ENCODE assay signal across 26 cellular contexts in the genomic region with DNA sequence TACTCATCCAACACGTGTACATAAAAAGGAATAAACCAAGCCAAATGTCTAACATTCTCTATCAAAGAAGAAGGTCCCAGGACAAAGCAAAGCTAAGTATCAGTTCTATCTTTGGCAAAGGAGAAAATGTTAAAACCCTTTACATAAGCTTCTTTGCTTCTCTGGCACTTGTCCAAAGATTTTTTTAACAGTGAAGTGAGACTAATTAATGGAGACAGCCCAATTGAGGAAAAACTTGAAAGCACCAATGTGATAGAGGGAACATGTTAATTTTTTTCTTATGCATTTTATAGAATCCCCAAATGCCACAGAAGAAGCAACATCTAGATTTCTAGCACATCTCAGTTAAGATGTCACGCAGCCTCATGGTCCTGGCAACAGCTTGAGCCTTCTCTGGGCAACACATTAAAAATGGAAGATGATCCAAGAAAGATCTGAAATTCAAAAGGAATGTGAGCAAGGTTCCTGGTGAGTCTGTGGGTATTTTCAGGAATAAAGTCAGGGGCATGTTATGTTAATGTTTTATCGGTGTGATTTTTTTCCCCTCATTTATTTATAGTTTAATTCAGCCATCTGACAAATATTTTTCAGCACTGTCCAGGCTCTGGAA. TPM values are rescaled to one million over a fixed set of nuclear protein-coding genes. Genes with fewer than 3 reads are reported as not detected.
DNase-seq lines count a peak whose midpoint lies in the region; ATAC-seq, FAIRE-seq and TF ChIP-seq lines count a peak whose summit lies in the region.
"Had no signal": no experiment of that assay in that cellular context is flagged by ENCODE, and none has a peak within 500 bp of the region (broad histone marks: within the 10 kb centered on the region; RNA-seq: fewer than 3 reads in every experiment).

No MANE protein-coding gene starts in this region.

- FAIRE-seq in D721Med (lab: Jason Lieb, UNC), result no peak

- no peak for TF ChIP-seq EP300 in esophagus muscularis mucosa (IDR thresholded peaks at IDR 0.05)

- H3K4me3 ChIP-seq in esophagus muscularis mucosa (no peak overlapping the region), rectal smooth muscle tissue (ENCODE audit: low read length) (no peak overlapping the region)
- H3K4me3 ChIP-seq: thyroid gland had no signal

- TF ChIP-seq CTCF in CD14-positive monocyte (IDR thresholded peaks at IDR 0.05) (no peak), esophagus muscularis mucosa (IDR thresholded peaks at IDR 0.05) (no peak), D721Med (IDR thresholded peaks at IDR 0.05; ENCODE audit: insufficient read depth, missing control alignments) (no peak)

- H3K9ac ChIP-seq in rectal smooth muscle tissue (ENCODE audit: low read length), result no peak overlapping the region
- H3K9ac ChIP-seq: parathyroid adenoma had no signal

- CTCF ChIA-PET in activated CD8-positive, alpha-beta memory T cell treated with anti-CD3 and anti-CD28 coated beads, Interleukin-2, amount 10 ng/mL, durations not matched to agents 7 days and 5 days (lab: Charles Lee), result interaction anchor here (2.6 kb wide), 1 partner anchor 35 kb away, joined by 7 read pairs; no protein-coding TSS in a partner anchor

- H3K9me3 ChIP-seq in esophagus muscularis mucosa, result no peaks in the 10 kb centered on the region
- H3K9me3 ChIP-seq: thyroid gland had no signal

- no peak overlapping the region for H3K4me3 Mint-ChIP-seq in CD14-positive monocyte
- H3K4me3 Mint-ChIP-seq in activated CD8-positive, alpha-beta memory T cell treated with anti-CD3 and anti-CD28 coated beads, Interleukin-2, amount 10 ng/mL, durations not matched to agents 7 days and 5 days, result no peak overlapping the region
- H3K4me3 Mint-ChIP-seq: activated naive CD8-positive, alpha-beta T cell treated with anti-CD3 and anti-CD28 coated beads, Interleukin-2, amount 50 U/mL, for 24 hours; CD8-positive, alpha-beta memory T cell; natural killer cell; stimulated activated memory B cell treated with anti-CD40 and anti-IgM and Interleukin-4, amounts not matched to agents 10 μg/mL and 1 μg/mL and 100 μg/mL, for 72 hours had no signal

- H3K9me3 Mint-ChIP-seq in CD14-positive monocyte, result peaks cover 0 to 4% (median 0%) of the 10 kb centered on the region in 7 donors
- H3K9me3 Mint-ChIP-seq in activated CD8-positive, alpha-beta memory T cell treated with anti-CD3 and anti-CD28 coated beads, Interleukin-2, amount 10 ng/mL, durations not matched to agents 7 days and 5 days (ENCODE audit: low read depth), result no peaks in the 10 kb centered on the region
- H3K9me3 Mint-ChIP-seq: activated naive CD8-positive, alpha-beta T cell treated with anti-CD3 and anti-CD28 coated beads, Interleukin-2, amount 50 U/mL, for 24 hours; CD8-positive, alpha-beta memory T cell; natural killer cell; stimulated activated memory B cell treated with anti-CD40 and anti-IgM and Interleukin-4, amounts not matched to agents 10 μg/mL and 1 μg/mL and 100 μg/mL, for 72 hours had no signal

- ATAC-seq in activated CD8-positive, alpha-beta memory T cell treated with anti-CD3 and anti-CD28 coated beads, Interleukin-2, amount 10 ng/mL, durations not matched to agents 7 days and 5 days, result no peak
- ATAC-seq: activated naive CD8-positive, alpha-beta T cell treated with anti-CD3 and anti-CD28 coated beads, Interleukin-2, amount 50 U/mL, for 24 hours; natural killer cell; stimulated activated memory B cell treated with anti-CD40 and anti-IgM and Interleukin-4, amounts not matched to agents 10 μg/mL and 1 μg/mL and 100 μg/mL, for 72 hours had no signal

- intact Hi-C loops in CD14-positive monocyte (cut with micrococcal nuclease), result no loop called here
- intact Hi-C loops in esophagus muscularis mucosa (cut with DNase I), result no loop called here

- H3K4me1 Mint-ChIP-seq in CD14-positive monocyte, result peaks cover 54% of the 10 kb centered on the region
- peaks cover 37% of the 10 kb centered on the region for H3K4me1 Mint-ChIP-seq in activated CD8-positive, alpha-beta memory T cell treated with anti-CD3 and anti-CD28 coated beads, Interleukin-2, amount 10 ng/mL, durations not matched to agents 7 days and 5 days

- H3K27me3 ChIP-seq in esophagus muscularis mucosa, result no peaks in the 10 kb centered on the region
- H3K27me3 ChIP-seq in rectal smooth muscle tissue (ENCODE audit: control insufficient read depth, insufficient read depth, low read length), result no peaks in the 10 kb centered on the region
- H3K27me3 ChIP-seq: thyroid gland had no signal

- no peak for TF ChIP-seq POLR2A in esophagus muscularis mucosa (IDR thresholded peaks at IDR 0.05; ENCODE audit: low read depth)

- WGBS in esophagus muscularis mucosa, result 38% methylated on average over 3 of the region's 3 CpGs

- H3K36me3 Mint-ChIP-seq in CD14-positive monocyte, result peaks cover 23 to 49% of the 10 kb centered on the region in 2 donors
- H3K36me3 Mint-ChIP-seq in activated CD8-positive, alpha-beta memory T cell treated with anti-CD3 and anti-CD28 coated beads, Interleukin-2, amount 10 ng/mL, durations not matched to agents 7 days and 5 days, result peaks cover 18% of the 10 kb centered on the region
- H3K36me3 Mint-ChIP-seq: natural killer cell had no signal

- no peaks in the 10 kb centered on the region for H3K36me3 ChIP-seq in esophagus muscularis mucosa
- no peaks in the 10 kb centered on the region for H3K36me3 ChIP-seq in rectal smooth muscle tissue (ENCODE audit: control insufficient read depth, insufficient read depth, low read length)
- H3K36me3 ChIP-seq: thyroid gland had no signal

- H3K27ac ChIP-seq in esophagus muscularis mucosa (replicated peaks in 1 of 4), result peak overlapping the region; percentile 68 to 83 (median 76)
- H3K27ac ChIP-seq in rectal smooth muscle tissue (ENCODE audit: low read depth, low read length), result peak overlapping the region; percentile 73
- H3K27ac ChIP-seq: parathyroid adenoma, thyroid gland had no signal

- peak overlapping the region in 4 of 7 donors; percentile 33 to 81 (median 48) for H3K27ac Mint-ChIP-seq in CD14-positive monocyte
- no peak overlapping the region for H3K27ac Mint-ChIP-seq in activated CD8-positive, alpha-beta memory T cell treated with anti-CD3 and anti-CD28 coated beads, Interleukin-2, amount 10 ng/mL, durations not matched to agents 7 days and 5 days
- H3K27ac Mint-ChIP-seq: activated naive CD8-positive, alpha-beta T cell treated with anti-CD3 and anti-CD28 coated beads, Interleukin-2, amount 50 U/mL, for 24 hours; stimulated activated memory B cell treated with anti-CD40 and anti-IgM and Interleukin-4, amounts not matched to agents 10 μg/mL and 1 μg/mL and 100 μg/mL, for 72 hours had no signal

- DNase-seq in CD14-positive monocyte (ENCODE audit: low spot score), result no peak
- peak; percentile 22 for DNase-seq in NCI-H446 treated with DMSO at 0.1 percent for 48 hours (lab: John Stamatoyannopoulos, UW)
- no peak for DNase-seq in esophagus muscularis mucosa (ENCODE audit: extremely low spot score)
- DNase-seq in D721Med (ENCODE audit: insufficient read length, low spot score), result no peak
- no peak for DNase-seq in activated CD8-positive, alpha-beta memory T cell treated with anti-CD3 and anti-CD28 coated beads, Interleukin-2, amount 10 ng/mL, durations not matched to agents 7 days and 5 days
- no peak for DNase-seq in iPS-NIHi11 (ENCODE audit: low spot score)
- no peak for DNase-seq in GM19240 (ENCODE audit: insufficient read length, low spot score)
- DNase-seq: activated CD4-positive, alpha-beta T cell treated with anti-CD3 and anti-CD28 coated beads for 48 hours; activated effector memory CD4-positive, alpha-beta T cell treated with Interleukin-2 at 50 U/mL for 16 hours; activated naive CD8-positive, alpha-beta T cell treated with anti-CD3 and anti-CD28 coated beads, Interleukin-2, amount 50 U/mL, for 24 hours; CD8-positive, alpha-beta memory T cell; DND-41; HCEC 1CT; hippocampal formation; Kasumi-1; natural killer cell; NCI-H1048; NCI-H2029; NCI-H526; SHP77 treated with DMSO at 0.1 percent for 48 hours; stimulated activated CD4-positive, alpha-beta T cell treated with anti-CD3 and anti-CD28 coated beads, Interleukin-1b, Interleukin-23, amount 100 ng/mL, for 48 hours; T-helper 1 cell; thyroid gland had no signal

- no peaks in the 10 kb centered on the region for H3K27me3 Mint-ChIP-seq in CD14-positive monocyte (ENCODE audit: low read depth in 3 of 3)
- no peaks in the 10 kb centered on the region for H3K27me3 Mint-ChIP-seq in activated CD8-positive, alpha-beta memory T cell treated with anti-CD3 and anti-CD28 coated beads, Interleukin-2, amount 10 ng/mL, durations not matched to agents 7 days and 5 days
- H3K27me3 Mint-ChIP-seq: activated naive CD8-positive, alpha-beta T cell treated with anti-CD3 and anti-CD28 coated beads, Interleukin-2, amount 50 U/mL, for 24 hours; CD8-positive, alpha-beta memory T cell; stimulated activated memory B cell treated with anti-CD40 and anti-IgM and Interleukin-4, amounts not matched to agents 10 μg/mL and 1 μg/mL and 100 μg/mL, for 72 hours had no signal

- H3K4me1 ChIP-seq in esophagus muscularis mucosa (peaks cover 34 to 96% (median 84%) of the 10 kb centered on the region in 4 donors), rectal smooth muscle tissue (ENCODE audit: control insufficient read depth, insufficient read depth, low read length) (peaks cover 13% of the 10 kb centered on the region)
- H3K4me1 ChIP-seq: parathyroid adenoma had no signal

RNA-seq across cellular contexts. Expression of a gene that starts 48.5 kb away (rescaled TPM):
- 10 to 100 TPM; 31.2 to 40.2 TPM for polyA plus RNA-seq in CD14-positive monocyte
- 100 to 1,000 TPM in 3 of 4 donors, 10 to 100 TPM in 1; 91.1 to 147 (median 116) TPM for total RNA-seq in esophagus muscularis mucosa
- total RNA-seq in activated CD8-positive, alpha-beta memory T cell treated with anti-CD3 and anti-CD28 coated beads, Interleukin-2, amount 10 ng/mL, durations not matched to agents 7 days and 5 days, result 10 to 100 TPM; 32.0 to 39.9 TPM
